In the genomic region with DNA sequence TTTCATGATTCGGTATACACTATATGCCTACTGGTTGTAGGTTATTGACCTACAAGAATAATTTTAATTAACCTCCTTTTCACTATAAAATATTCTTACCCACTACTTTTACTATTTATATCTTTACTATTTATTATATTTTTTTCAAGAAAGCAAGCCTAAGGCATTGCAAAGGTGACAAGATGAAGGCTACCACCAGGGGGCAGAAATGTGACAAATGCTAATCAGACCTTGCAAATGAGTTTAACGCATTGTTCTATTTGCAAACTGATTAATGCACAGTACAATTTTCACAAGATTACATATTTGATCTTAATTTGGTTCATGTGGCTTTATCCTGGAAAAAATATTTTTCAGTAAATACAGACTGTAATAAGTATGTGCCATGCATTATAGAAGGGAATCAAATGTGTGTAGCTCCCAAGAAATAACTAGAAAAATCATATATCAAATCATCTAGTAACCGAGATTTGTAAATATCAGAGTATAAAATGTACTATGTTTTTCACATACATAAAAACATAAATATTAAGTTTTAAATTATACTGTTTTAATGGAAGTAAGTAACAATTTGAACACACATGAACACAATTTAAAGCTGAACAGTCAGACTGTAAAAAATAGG, we compare ENCODE assay signal across 8 cellular contexts.
DNase-seq lines count a peak whose midpoint lies in the region; ATAC-seq, FAIRE-seq and TF ChIP-seq lines count a peak whose summit lies in the region.

No MANE protein-coding gene starts in this region.

- no peak overlapping the region for H3K4me3 ChIP-seq in A549
- no peak overlapping the region for H3K4me3 ChIP-seq in fibroblast of villous mesenchyme (ENCODE audit: low read depth, low read length)
- no peak overlapping the region for H3K4me3 ChIP-seq in psoas muscle

- intact Hi-C loops in psoas muscle (cut with DNase I) = loop anchor here in 1 of 2 donors (10.0 kb wide), 1 partner anchor 440 kb away; no protein-coding TSS in a partner anchor

- DNase-seq in A549 (ENCODE audit: low read depth in 1 of 2, low spot score in 1 of 2) = peak in 1 of 2 experiments; percentile 70
- DNase-seq in GM10266 (ENCODE audit: extremely low spot score) = no peak
- DNase-seq in NCI-H526 treated with DMSO at 0.1 percent for 48 hours (lab: John Stamatoyannopoulos, UW) = peak; percentile 4
- peak; percentile 27 for DNase-seq in activated T-cell treated with anti-CD3 and anti-CD28 coated beads for 1 hour (ENCODE audit: low read depth)
- DNase-seq in fibroblast of villous mesenchyme (ENCODE audit: low read depth) = peak; percentile 68
- DNase-seq in psoas muscle = no peak
- DNase-seq in hepatic stellate cell (ENCODE audit: low spot score) = no peak

- POLR2A ChIA-PET in A549 (lab: Yijun Ruan, JAX) = no interaction called here

- peak; percentile 30 to 48; a peak in 4 of 5 replicates for TF ChIP-seq RAD21 in A549 (conservative IDR thresholded peaks at IDR 0.05 in 1 of 2, IDR thresholded peaks at IDR 0.05 in 1 of 2)

- whole genome bisulfite sequencing in A549 (ENCODE audit: missing lambda C conversion rate) = 3% methylated on average over 3 of the region's 3 CpGs
- WGBS in psoas muscle, 3 donors = 68 to 76% (median 72%) methylated on average over 3 of the region's 3 CpGs

- H3K4me1 ChIP-seq in A549 = no peaks in the 10 kb centered on the region
- H3K4me1 ChIP-seq in psoas muscle = no peaks in the 10 kb centered on the region

- no peaks in the 10 kb centered on the region for H3K27me3 ChIP-seq in psoas muscle (ENCODE audit: insufficient read depth in 3 of 3, low read length in 2 of 3)

- ATAC-seq in A549 (peak in 1 of 2 experiments; percentile 60; a peak in 3 of 6 replicates), HG02981 (IDR thresholded peaks at IDR 0.05; ENCODE audit: unreplicated experiment) (peak; percentile 65), psoas muscle (no peak)

- no peak overlapping the region for H3K27ac ChIP-seq in A549
- no peak overlapping the region for H3K27ac ChIP-seq in psoas muscle

- no peak for TF ChIP-seq EP300 in A549 (IDR thresholded peaks at IDR 0.05)

- TF ChIP-seq CTCF in A549 (IDR thresholded peaks at IDR 0.05) (peak; percentile 72), GM10266 (IDR thresholded peaks at IDR 0.05; ENCODE audit: control insufficient read depth, insufficient read depth, low read depth, missing control alignments) (peak; percentile 67), fibroblast of villous mesenchyme (IDR thresholded peaks at IDR 0.05; ENCODE audit: insufficient read depth, low read depth, low read length) (peak; percentile 88), psoas muscle (IDR thresholded peaks at IDR 0.05) (peak; percentile 65)

- no peaks in the 10 kb centered on the region for H3K9me3 ChIP-seq in A549
- no peaks in the 10 kb centered on the region for H3K9me3 ChIP-seq in psoas muscle

- no peak for TF ChIP-seq POLR2A in A549 (IDR thresholded peaks at IDR 0.05; ENCODE audit: low read length)

- no peak for FAIRE-seq in A549 (lab: Jason Lieb, UNC)

- no peak overlapping the region for H3K4me2 ChIP-seq in A549

- CTCF ChIA-PET in A549 (lab: Yijun Ruan, JAX) = interaction anchor here (0.7 to 2.4 kb wide), 8 partner anchors 11 to 456 kb away, joined by 3 to 11 read pairs (median 6); no protein-coding TSS in a partner anchor

- no peaks in the 10 kb centered on the region for H3K36me3 ChIP-seq in psoas muscle (ENCODE audit: insufficient read depth in 1 of 2, low read depth in 1 of 2)

TF ChIP-seq in A549, 52 proteins besides CTCF, POLR2A, EP300 and RAD21:
- TF ChIP-seq CHD4 (IDR thresholded peaks at IDR 0.05; ENCODE audit: borderline replicate concordance) (no peak), SMC3 (IDR thresholded peaks at IDR 0.05) (peak; percentile 68; the same call in 2 of the 3 replicates)

Comparison
In these comparisons a context has a peak if more than half of its experiments do, and no peak if none do; other contexts are left out.
1. DNase-seq: peak in NCI-H526 treated with DMSO at 0.1 percent for 48 hours (single experiment), activated T-cell treated with anti-CD3 and anti-CD28 coated beads for 1 hour (single experiment) and fibroblast of villous mesenchyme (single experiment); none in GM10266 (single experiment), psoas muscle (0 of 2) and hepatic stellate cell (single experiment).
2. Peak in every context shown above with its lines, with median percentiles within 50 percentile points of each other: CTCF ChIP-seq.